ENCODE assay signal across 26 cellular contexts in genomic region chr4:136283973-136284372, GRCh38.
"Had no signal": no experiment of that assay in that cellular context is flagged by ENCODE, and none has a peak within 500 bp of the region (broad histone marks: within the 10 kb centered on the region; RNA-seq: fewer than 3 reads in every experiment).

No MANE protein-coding gene starts in this region.

- H3K4me1 ChIP-seq: esophagus squamous epithelium, gastrocnemius medialis, heart right ventricle, left lung, lower lobe of right lung had no signal

- DNase-seq: dermis blood vessel endothelial cell; dorsolateral prefrontal cortex; effector CD4-positive, alpha-beta T cell; effector memory CD4-positive, alpha-beta T cell; erythroblast; esophagus squamous epithelium; foreskin fibroblast; foreskin melanocyte; gastrocnemius medialis; glutamatergic neuron; head of caudate nucleus; heart right ventricle; hippocampal formation; left cardiac atrium; left lung; left ventricle myocardium superior; lower lobe of right lung; mesenchymal stem cell; mucosa of descending colon had no signal

- H3K27me3 ChIP-seq: dorsolateral prefrontal cortex, esophagus squamous epithelium, gastrocnemius medialis, heart right ventricle, left lung had no signal

- H3K27ac ChIP-seq: coronary artery, dorsolateral prefrontal cortex, epithelial cell of prostate, esophagus squamous epithelium, gastrocnemius medialis, heart right ventricle, left lung, lower lobe of right lung had no signal

- H3K36me3 ChIP-seq: esophagus squamous epithelium, gastrocnemius medialis, heart right ventricle, left lung, lower lobe of right lung had no signal

- FAIRE-seq: colon, endothelial cell of umbilical vein, islet of Langerhans, keratinocyte had no signal

- H3K4me3 ChIP-seq: coronary artery, dorsolateral prefrontal cortex, esophagus squamous epithelium, gastrocnemius medialis, heart right ventricle, left lung, lower lobe of right lung, mucosa of descending colon had no signal

- ATAC-seq: esophagus mucosa, gastrocnemius medialis, heart right ventricle, left cardiac atrium, left lung, left ventricle myocardium superior, lower lobe of right lung, mucosa of descending colon had no signal

- H3K9me3 ChIP-seq: esophagus squamous epithelium, gastrocnemius medialis, left lung, lower lobe of right lung, mucosa of descending colon had no signal
